1 cellular context compared by ENCODE assay signal in genomic region chr1:151013518-151013917, GRCh38.
TF ChIP-seq lines count a peak whose summit lies in the region.

No MANE protein-coding gene starts in this region.

TF ChIP-seq in IMR-90, 13 proteins besides CTCF, POLR2A, EP300 and RAD21:
- TF ChIP-seq BHLHE40 (IDR thresholded peaks at IDR 0.05; ENCODE audit: low read depth, low read length), result no peak
- TF ChIP-seq, protein P1, sequence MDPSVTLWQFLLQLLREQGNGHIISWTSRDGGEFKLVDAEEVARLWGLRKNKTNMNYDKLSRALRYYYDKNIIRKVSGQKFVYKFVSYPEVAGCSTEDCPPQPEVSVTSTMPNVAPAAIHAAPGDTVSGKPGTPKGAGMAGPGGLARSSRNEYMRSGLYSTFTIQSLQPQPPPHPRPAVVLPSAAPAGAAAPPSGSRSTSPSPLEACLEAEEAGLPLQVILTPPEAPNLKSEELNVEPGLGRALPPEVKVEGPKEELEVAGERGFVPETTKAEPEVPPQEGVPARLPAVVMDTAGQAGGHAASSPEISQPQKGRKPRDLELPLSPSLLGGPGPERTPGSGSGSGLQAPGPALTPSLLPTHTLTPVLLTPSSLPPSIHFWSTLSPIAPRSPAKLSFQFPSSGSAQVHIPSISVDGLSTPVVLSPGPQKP (IDR thresholded peaks at IDR 0.05; ENCODE audit: borderline replicate concordance, low read depth, low read length), result no peak
- TF ChIP-seq SMC3 (IDR thresholded peaks at IDR 0.05; ENCODE audit: low read depth, low read length), result no peak
- TF ChIP-seq MAFK (IDR thresholded peaks at IDR 0.05; ENCODE audit: low read depth, low read length), result no peak
- no peak for TF ChIP-seq RFX5 (IDR thresholded peaks at IDR 0.05; ENCODE audit: low read depth, low read length)
TF ChIP-seq in IMR-90: peak in this region for 0.
